ENCODE assay signal across 8 cellular contexts in genomic region chr17:75205037-75205792, GRCh38. TPM values are rescaled to one million over a fixed set of nuclear protein-coding genes. Genes with fewer than 3 reads are reported as not detected.
DNase-seq lines count a peak whose midpoint lies in the region; ATAC-seq and TF ChIP-seq lines count a peak whose summit lies in the region.

TSS of gene NUP85 (plus strand) at chr17:75205679. CDS start at chr17:75205762, 83 bp downstream.

- H3K4me3 Mint-ChIP-seq in T-helper 17 cell: peak within 1 kb of the TSS; percentile 95

- no peaks in the 10 kb centered on the region for H3K36me3 Mint-ChIP-seq in T-helper 17 cell (ENCODE audit: low read depth)

- intact Hi-C loops in left ventricle myocardium superior (cut with micrococcal nuclease): no loop called here
- intact Hi-C loops in prostate gland (cut with DNase I): loop anchor here (2.0 kb wide), 1 partner anchor 90 kb away; no protein-coding TSS in a partner anchor

- peak within 1 kb of the TSS; percentile 85 to 93 for H3K27ac ChIP-seq in prostate gland

- TF ChIP-seq CTCF in GM10266 (IDR thresholded peaks at IDR 0.05; ENCODE audit: control insufficient read depth, insufficient read depth, low read depth, missing control alignments): no peak
- peak in 2 of 4 experiments; percentile 9 to 16 for TF ChIP-seq CTCF in prostate gland (IDR thresholded peaks at IDR 0.05)

- peak within 1 kb of the TSS; percentile 74 to 85 for H3K4me3 ChIP-seq in prostate gland

- peak; percentile 75 for ATAC-seq in HG02840 (IDR thresholded peaks at IDR 0.05; ENCODE audit: low FRiP score, unreplicated experiment)
- peak; percentile 89 for ATAC-seq in T-helper 17 cell
- peak; percentile 97 for ATAC-seq in left ventricle myocardium superior

- no peaks in the 10 kb centered on the region for H3K36me3 ChIP-seq in prostate gland

- no peaks in the 10 kb centered on the region for H3K9me3 ChIP-seq in T-helper 17 cell (ENCODE audit: control insufficient read depth, low read length, poor library complexity, severe bottlenecking)
- H3K9me3 ChIP-seq in prostate gland: no peaks in the 10 kb centered on the region

- under 1% methylated on average over 57 of the region's 57 CpGs for WGBS in prostate gland

- H3K27me3 Mint-ChIP-seq in T-helper 17 cell: no peaks in the 10 kb centered on the region

- TF ChIP-seq POLR2A in prostate gland (IDR thresholded peaks at IDR 0.05): peak; percentile 45

- DNase-seq in GM10266 (ENCODE audit: extremely low spot score): peak; percentile 96
- DNase-seq in NCI-H187 (lab: John Stamatoyannopoulos, UW): peak; percentile 87 to 93
- peak; percentile 88 for DNase-seq in T-helper 17 cell
- DNase-seq in amygdala (lab: John Stamatoyannopoulos, UW): peak; percentile 54 to 99 (median 90)
- peak; percentile 96 for DNase-seq in left ventricle myocardium superior
- peak; percentile 88 for DNase-seq in prostate gland (ENCODE audit: low spot score)
- DNase-seq in ureter (ENCODE audit: low spot score): peak; percentile 94

- no peaks in the 10 kb centered on the region for H3K4me1 ChIP-seq in prostate gland (replicated peaks)

- peak within 1 kb of the TSS; percentile 95 for H3K27ac Mint-ChIP-seq in T-helper 17 cell

- H3K27me3 ChIP-seq in prostate gland (replicated peaks; ENCODE audit: insufficient read depth): no peaks in the 10 kb centered on the region

- H3K4me1 Mint-ChIP-seq in T-helper 17 cell: peaks cover 20% of the 10 kb centered on the region

RNA-seq across cellular contexts. Expression of gene NUP85, which starts in this region (rescaled TPM):
- total RNA-seq in T-helper 17 cell (10 to 100 TPM; 75.0 to 75.3 TPM), left ventricle myocardium superior (28.0 TPM), prostate gland (10 to 100 TPM; 41.0 to 46.7 TPM), ureter (88.6 TPM)

Comparison
In these comparisons a context has a peak if more than half of its experiments do, and no peak if none do; other contexts are left out.
1. Peak in every context shown above with its lines: DNase-seq, ATAC-seq, H3K4me3 ChIP-seq and H3K27ac ChIP-seq.